Comparison of ENCODE assay signal across 1 cellular context in genomic region chr5:79514391-79515105, GRCh38.
TF ChIP-seq lines count a peak whose summit lies in the region.

No MANE protein-coding gene starts in this region.

TF ChIP-seq in HepG2, 621 proteins besides CTCF, POLR2A, EP300 and RAD21 (continued from another document and continues in another):
- TF ChIP-seq TCF12 (IDR thresholded peaks at IDR 0.05), result no peak
- TF ChIP-seq TCF12 (CRISPR knock-in tag; IDR thresholded peaks at IDR 0.05), result no peak
- TF ChIP-seq ZNF891 (CRISPR knock-in tag; IDR thresholded peaks at IDR 0.05), result no peak
- TF ChIP-seq ZMYM3 (CRISPR knock-in tag; IDR thresholded peaks at IDR 0.05), result peak; percentile 83
- peak; percentile 70 for TF ChIP-seq ZSCAN31 (CRISPR knock-in tag; IDR thresholded peaks at IDR 0.05; ENCODE audit: low read depth)
- TF ChIP-seq NBN (conservative IDR thresholded peaks at IDR 0.05), result no peak
- TF ChIP-seq HNF1A (IDR thresholded peaks at IDR 0.05; ENCODE audit: low read depth), result no peak
- peak; percentile 69 for TF ChIP-seq HNF1A (CRISPR knock-in tag; IDR thresholded peaks at IDR 0.05; ENCODE audit: borderline replicate concordance)
- peak; percentile 87 for TF ChIP-seq ZBTB44 (CRISPR knock-in tag; IDR thresholded peaks at IDR 0.05)
- TF ChIP-seq KDM1A (CRISPR knock-in tag; IDR thresholded peaks at IDR 0.05), result 0 out of 2 replicates have a peak, but pooled peaks have one; percentile 65
- no peak for TF ChIP-seq ZNF740 (CRISPR knock-in tag; IDR thresholded peaks at IDR 0.05)
- no peak for TF ChIP-seq ZNF382 (CRISPR knock-in tag; IDR thresholded peaks at IDR 0.05; ENCODE audit: borderline replicate concordance)
- TF ChIP-seq MNT (IDR thresholded peaks at IDR 0.05), result no peak
- no peak for TF ChIP-seq ZSCAN21 (CRISPR knock-in tag; IDR thresholded peaks at IDR 0.05; ENCODE audit: borderline replicate concordance)
- TF ChIP-seq IKZF1 (IDR thresholded peaks at IDR 0.05), result no peak
- no peak for TF ChIP-seq ZNF282 (IDR thresholded peaks at IDR 0.05; ENCODE audit: partially characterized antibody)
- TF ChIP-seq PHB2 (IDR thresholded peaks at IDR 0.05; ENCODE audit: partially characterized antibody), result no peak
- no peak for TF ChIP-seq SYNCRIP (IDR thresholded peaks at IDR 0.05; ENCODE audit: insufficient read depth, low read depth, low read length)
- TF ChIP-seq RFXAP (CRISPR knock-in tag; IDR thresholded peaks at IDR 0.05; ENCODE audit: borderline replicate concordance), result peak; percentile 36; the same call in 1 of the 2 replicates
- no peak for TF ChIP-seq ZFP36 (IDR thresholded peaks at IDR 0.05; ENCODE audit: borderline replicate concordance, low read depth, low read length, partially characterized antibody)
- TF ChIP-seq CREM (IDR thresholded peaks at IDR 0.05), result peak; percentile 98
- TF ChIP-seq CREM (CRISPR knock-in tag; IDR thresholded peaks at IDR 0.05), result peak; percentile 90
- peak; percentile 64; the same call in 1 of the 2 replicates for TF ChIP-seq MIXL1 (CRISPR knock-in tag; IDR thresholded peaks at IDR 0.05)
- no peak for TF ChIP-seq ZNF816 (CRISPR knock-in tag; IDR thresholded peaks at IDR 0.05; ENCODE audit: borderline replicate concordance)
- TF ChIP-seq FLYWCH1 (CRISPR knock-in tag; IDR thresholded peaks at IDR 0.05), result no peak
- TF ChIP-seq TFDP1 (CRISPR knock-in tag; IDR thresholded peaks at IDR 0.05; ENCODE audit: borderline replicate concordance), result no peak
- TF ChIP-seq MXD1 (CRISPR knock-in tag; IDR thresholded peaks at IDR 0.05), result no peak; the same call in 1 of the 2 replicates
- no peak for TF ChIP-seq ZNF20 (CRISPR knock-in tag; IDR thresholded peaks at IDR 0.05)
- TF ChIP-seq DZIP1 (CRISPR knock-in tag; IDR thresholded peaks at IDR 0.05), result no peak
- TF ChIP-seq ZNF33B (CRISPR knock-in tag; IDR thresholded peaks at IDR 0.05), result peak; percentile 32; the same call in 1 of the 2 replicates
- TF ChIP-seq MAZ (IDR thresholded peaks at IDR 0.05; ENCODE audit: borderline replicate concordance, low read depth, low read length), result no peak
- TF ChIP-seq MAZ (CRISPR knock-in tag; IDR thresholded peaks at IDR 0.05; ENCODE audit: low read depth), result peak; percentile 88
- no peak; the same call in 1 of the 2 replicates for TF ChIP-seq REPIN1 (CRISPR knock-in tag; IDR thresholded peaks at IDR 0.05; ENCODE audit: borderline replicate concordance, low read depth)
- no peak for TF ChIP-seq ZFP62 (CRISPR knock-in tag; IDR thresholded peaks at IDR 0.05)
- TF ChIP-seq ZBTB1 (CRISPR knock-in tag; IDR thresholded peaks at IDR 0.05; ENCODE audit: borderline replicate concordance), result peak; percentile 88; the same call in 1 of the 2 replicates
- no peak for TF ChIP-seq NRL (CRISPR knock-in tag; IDR thresholded peaks at IDR 0.05; ENCODE audit: borderline replicate concordance)
- TF ChIP-seq ZNF207 (IDR thresholded peaks at IDR 0.05; ENCODE audit: borderline replicate concordance), result no peak
- TF ChIP-seq NCOA5 (CRISPR knock-in tag; IDR thresholded peaks at IDR 0.05), result no peak
- TF ChIP-seq ZUFSP (CRISPR knock-in tag; IDR thresholded peaks at IDR 0.05; ENCODE audit: borderline replicate concordance), result no peak
- TF ChIP-seq TBP (CRISPR knock-in tag; IDR thresholded peaks at IDR 0.05), result 0 out of 2 replicates have a peak, but pooled peaks have one; percentile 13
- TF ChIP-seq ZFP36L2 (CRISPR knock-in tag; IDR thresholded peaks at IDR 0.05), result no peak; the same call in 1 of the 2 replicates
- no peak; the same call in 1 of the 2 replicates for TF ChIP-seq ZNF430 (CRISPR knock-in tag; IDR thresholded peaks at IDR 0.05)
- TF ChIP-seq ARID3A (IDR thresholded peaks at IDR 0.05; ENCODE audit: low read depth, low read length), result no peak
- TF ChIP-seq ZFP37 (CRISPR knock-in tag; IDR thresholded peaks at IDR 0.05; ENCODE audit: borderline replicate concordance), result peak; percentile 18; the same call in 1 of the 2 replicates
- no peak for TF ChIP-seq TEAD2 (CRISPR knock-in tag; IDR thresholded peaks at IDR 0.05)
- no peak for TF ChIP-seq ASH2L (IDR thresholded peaks at IDR 0.05; ENCODE audit: insufficient read length, low read depth, low read length)
- no peak for TF ChIP-seq ZNF557 (CRISPR knock-in tag; IDR thresholded peaks at IDR 0.05)
- peak; percentile 1 for TF ChIP-seq ZNF883 (CRISPR knock-in tag; IDR thresholded peaks at IDR 0.05; ENCODE audit: not compliant biosample characterization)
- TF ChIP-seq CCAR2 (optimal IDR thresholded peaks at IDR 0.05; ENCODE audit: low read depth, low read length), result peak; percentile 2
- peak; percentile 91 for TF ChIP-seq ELF1 (CRISPR knock-in tag; IDR thresholded peaks at IDR 0.05)
- TF ChIP-seq MED1 (CRISPR knock-in tag; IDR thresholded peaks at IDR 0.05), result peak; percentile 63
- TF ChIP-seq SETDB1 (CRISPR knock-in tag; IDR thresholded peaks at IDR 0.05; ENCODE audit: borderline replicate concordance), result no peak
- TF ChIP-seq ZNF546 (CRISPR knock-in tag; conservative IDR thresholded peaks at IDR 0.05), result no peak; the same call in 1 of the 2 replicates
- TF ChIP-seq SIN3A (IDR thresholded peaks at IDR 0.05; ENCODE audit: borderline replicate concordance, low read depth, low read length), result no peak; the same call in 1 of the 2 replicates
- TF ChIP-seq HNRNPK (IDR thresholded peaks at IDR 0.05; ENCODE audit: low read depth, low read length, poor library complexity, severe bottlenecking), result no peak
